ENCODE assay signal across 28 cellular contexts in the genomic region with DNA sequence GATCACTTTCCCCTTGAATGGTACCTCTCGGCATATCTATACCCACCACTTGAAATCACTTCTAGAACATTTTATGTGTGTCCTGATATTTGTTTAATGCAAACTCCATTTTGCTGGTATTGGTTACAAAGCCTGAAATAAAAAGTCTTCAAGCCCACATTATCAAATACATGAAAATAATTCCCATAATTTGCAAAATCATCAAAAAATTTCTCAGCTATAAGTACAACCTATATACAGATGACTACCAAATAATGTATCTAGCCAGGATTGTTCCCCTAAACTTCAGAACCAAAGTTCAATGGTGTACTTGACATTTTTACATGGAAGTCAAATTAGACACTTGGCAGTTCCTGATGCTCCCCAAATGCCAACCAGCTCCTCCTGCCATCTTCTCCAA.
"Had no signal": no experiment of that assay in that cellular context is flagged by ENCODE, and none has a peak within 500 bp of the region (broad histone marks: within the 10 kb centered on the region; RNA-seq: fewer than 3 reads in every experiment).

No MANE protein-coding gene starts in this region.

- DNase-seq: colonic mucosa; cortex of kidney; effector CD8-positive, alpha-beta T cell; effector memory CD8-positive, alpha-beta T cell; endodermal cell; erythroblast; esophagus squamous epithelium; foreskin fibroblast; foreskin melanocyte; gastrocnemius medialis; glutamatergic neuron; head of caudate nucleus; heart right ventricle; hippocampal formation; left cardiac atrium; left lung; left ventricle myocardium superior; lower lobe of right lung; mesendoderm; midbrain; naive thymus-derived CD4-positive, alpha-beta T cell had no signal

- H3K9me3 ChIP-seq: colonic mucosa, esophagus squamous epithelium, gastrocnemius medialis, heart right ventricle, left lung, lower lobe of right lung had no signal

- FAIRE-seq: endometrium, islet of Langerhans, keratinocyte had no signal

- ATAC-seq: effector memory CD8-positive, alpha-beta T cell; esophagus mucosa; gastrocnemius medialis; heart right ventricle; left cardiac atrium; left lung; left ventricle myocardium superior; lower lobe of right lung; naive thymus-derived CD4-positive, alpha-beta T cell had no signal

- H3K4me1 Mint-ChIP-seq: memory B cell; naive thymus-derived CD4-positive, alpha-beta T cell had no signal

- H3K4me1 ChIP-seq: colonic mucosa, esophagus squamous epithelium, gastrocnemius medialis, left lung, lower lobe of right lung had no signal

- H3K36me3 ChIP-seq: colonic mucosa, lower lobe of right lung had no signal

- H3K27me3 Mint-ChIP-seq: dendritic cell treated with granulocyte-macrophage colony-stimulating factor and Interleukin-4, amounts not matched to agents 40 ng/mL and 50 ng/mL, for 4 days; effector memory CD8-positive, alpha-beta T cell; memory B cell; naive thymus-derived CD4-positive, alpha-beta T cell had no signal

- H3K9me3 Mint-ChIP-seq: dendritic cell treated with granulocyte-macrophage colony-stimulating factor and Interleukin-4, amounts not matched to agents 40 ng/mL and 50 ng/mL, for 4 days; effector memory CD8-positive, alpha-beta T cell; endodermal cell; naive thymus-derived CD4-positive, alpha-beta T cell had no signal

- H3K27me3 ChIP-seq: colonic mucosa, esophagus squamous epithelium, gastrocnemius medialis, heart right ventricle, left lung had no signal

- H3K27ac ChIP-seq: colonic mucosa, epithelial cell of prostate, esophagus squamous epithelium, gastrocnemius medialis, heart right ventricle, left lung, lower lobe of right lung had no signal

- H3K4me3 ChIP-seq: colonic mucosa, esophagus squamous epithelium, gastrocnemius medialis, heart right ventricle, left lung, lower lobe of right lung had no signal

- H3K4me3 Mint-ChIP-seq: dendritic cell treated with granulocyte-macrophage colony-stimulating factor and Interleukin-4, amounts not matched to agents 40 ng/mL and 50 ng/mL, for 4 days; effector memory CD8-positive, alpha-beta T cell; endodermal cell; memory B cell; naive thymus-derived CD4-positive, alpha-beta T cell had no signal

- H3K27ac Mint-ChIP-seq: dendritic cell treated with granulocyte-macrophage colony-stimulating factor and Interleukin-4, amounts not matched to agents 40 ng/mL and 50 ng/mL, for 4 days; effector memory CD8-positive, alpha-beta T cell; endodermal cell; memory B cell; naive thymus-derived CD4-positive, alpha-beta T cell had no signal
